Comparison of ENCODE assay signal across 8 cellular contexts in the genomic region with DNA sequence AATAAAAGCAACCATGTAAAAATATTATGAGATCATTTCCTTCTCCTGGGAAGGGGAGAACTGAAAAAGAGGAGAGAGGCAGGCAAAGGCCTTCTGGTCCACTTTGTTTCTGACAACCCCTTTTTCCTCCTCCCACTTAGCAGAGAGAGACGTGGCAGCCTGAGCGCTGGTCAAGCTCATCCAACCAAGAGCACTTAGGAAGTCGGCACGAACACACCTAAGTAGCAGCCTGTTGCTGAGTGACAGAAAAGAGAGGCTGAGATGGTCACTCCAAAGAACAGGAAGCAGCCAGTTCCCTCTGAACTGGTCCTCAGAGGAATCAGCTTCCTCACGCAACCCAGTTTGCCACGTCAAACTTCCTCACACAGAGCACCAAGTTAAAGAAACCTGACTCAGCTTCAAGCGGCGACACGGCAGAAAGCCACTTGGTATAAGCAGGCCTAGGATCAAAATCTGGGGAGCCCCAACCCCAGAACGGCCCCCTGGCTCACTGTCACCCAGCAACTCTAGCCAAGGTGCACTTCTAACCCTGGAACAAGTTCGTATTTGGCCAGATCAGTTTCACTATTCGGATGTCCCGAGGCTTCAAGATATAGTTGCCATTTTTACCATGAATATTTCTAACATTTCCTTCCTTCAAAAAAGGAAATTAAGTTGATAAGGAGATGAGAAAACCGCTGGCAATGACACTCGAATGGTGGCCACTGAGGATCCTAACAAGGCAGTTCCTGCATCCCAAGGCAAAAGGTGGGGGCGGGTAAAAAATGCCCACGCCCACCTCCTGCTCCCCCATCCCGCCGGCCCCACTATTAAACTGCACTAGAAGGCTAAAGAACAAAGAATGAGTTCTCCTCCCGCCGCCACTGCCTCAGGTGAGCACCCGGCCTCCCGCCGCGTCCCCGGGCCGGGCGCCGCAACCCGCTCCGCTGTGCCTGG. TPM values are rescaled to one million over a fixed set of nuclear protein-coding genes. Genes with fewer than 3 reads are reported as not detected.
A peak's percentile ranks its signal among the peaks of the same experiment; 100 is the strongest.
DNase-seq lines count a peak whose midpoint lies in the region; ATAC-seq and TF ChIP-seq lines count a peak whose summit lies in the region.

No MANE protein-coding gene starts in this region.

- peaks cover 6% of the 10 kb centered on the region for H3K27me3 Mint-ChIP-seq in T-helper 1 cell treated with Interleukin-12 subunit alpha and Interleukin-12 subunit beta and Interleukin-4 antibody, amounts not matched to agents 30 μg/mL and 1 μg/mL, for 36 hours (ENCODE audit: low read depth)

- peak overlapping the region; percentile 98 for H3K4me3 Mint-ChIP-seq in T-helper 1 cell treated with Interleukin-12 subunit alpha and Interleukin-12 subunit beta and Interleukin-4 antibody, amounts not matched to agents 30 μg/mL and 1 μg/mL, for 36 hours

- TF ChIP-seq CTCF in astrocyte of the cerebellum (IDR thresholded peaks at IDR 0.05; ENCODE audit: low read depth, low read length, missing control alignments) = no peak

- H3K4me1 Mint-ChIP-seq in T-helper 1 cell treated with Interleukin-12 subunit alpha and Interleukin-12 subunit beta and Interleukin-4 antibody, amounts not matched to agents 30 μg/mL and 1 μg/mL, for 36 hours (ENCODE audit: low read depth) = peaks cover 27% of the 10 kb centered on the region

- ATAC-seq in GM21825 (IDR thresholded peaks at IDR 0.05; ENCODE audit: unreplicated experiment) = peak; percentile 70

- DNase-seq in GM04503 (ENCODE audit: low read depth) (peak; percentile 84), astrocyte of the cerebellum (ENCODE audit: low read depth) (peak; percentile 64), hepatic stellate cell (ENCODE audit: low spot score) (peak; percentile 63), pulmonary artery endothelial cell (ENCODE audit: low read depth, low spot score) (peak; percentile 73), NCI-H187 treated with DMSO at 0.1 percent for 48 hours (lab: John Stamatoyannopoulos, UW) (no peak)

- H3K9me3 Mint-ChIP-seq in T-helper 1 cell treated with Interleukin-12 subunit alpha and Interleukin-12 subunit beta and Interleukin-4 antibody, amounts not matched to agents 30 μg/mL and 1 μg/mL, for 36 hours = no peaks in the 10 kb centered on the region

- peak overlapping the region; percentile 88 for H3K4me3 ChIP-seq in astrocyte of the cerebellum (ENCODE audit: low read depth, low read length)

- H3K36me3 ChIP-seq in KOPT-K1 (ENCODE audit: insufficient read depth, low read length) = peaks cover 29% of the 10 kb centered on the region

- H3K27ac ChIP-seq in KOPT-K1 (ENCODE audit: low read depth, low read length, poor library complexity, severe bottlenecking) = peak overlapping the region; percentile 52

- no peaks in the 10 kb centered on the region for H3K9me3 ChIP-seq in KOPT-K1 (ENCODE audit: insufficient read depth, low read length, poor library complexity, severe bottlenecking)

- H3K36me3 Mint-ChIP-seq in T-helper 1 cell treated with Interleukin-12 subunit alpha and Interleukin-12 subunit beta and Interleukin-4 antibody, amounts not matched to agents 30 μg/mL and 1 μg/mL, for 36 hours (ENCODE audit: low read depth) = peaks cover 18% of the 10 kb centered on the region

- in situ Hi-C loops in astrocyte of the cerebellum (cut with HindIII; ENCODE audit: low sequenced_read_pairs) = no loop called here

- H3K27ac Mint-ChIP-seq in T-helper 1 cell treated with Interleukin-12 subunit alpha and Interleukin-12 subunit beta and Interleukin-4 antibody, amounts not matched to agents 30 μg/mL and 1 μg/mL, for 36 hours = peak overlapping the region; percentile 88

RNA-seq across cellular contexts. Expression of a gene that starts 0.7 kb away (rescaled TPM):
- 50.4 and 54.6 TPM in 2 replicates for total RNA-seq in pulmonary artery endothelial cell

RNA-seq across cellular contexts. Expression of a gene that starts 53.4 kb away (rescaled TPM):
- 0.13 and 0.18 TPM in 2 replicates for total RNA-seq in pulmonary artery endothelial cell
